ENCODE assay signal across 9 cellular contexts in the genomic region with DNA sequence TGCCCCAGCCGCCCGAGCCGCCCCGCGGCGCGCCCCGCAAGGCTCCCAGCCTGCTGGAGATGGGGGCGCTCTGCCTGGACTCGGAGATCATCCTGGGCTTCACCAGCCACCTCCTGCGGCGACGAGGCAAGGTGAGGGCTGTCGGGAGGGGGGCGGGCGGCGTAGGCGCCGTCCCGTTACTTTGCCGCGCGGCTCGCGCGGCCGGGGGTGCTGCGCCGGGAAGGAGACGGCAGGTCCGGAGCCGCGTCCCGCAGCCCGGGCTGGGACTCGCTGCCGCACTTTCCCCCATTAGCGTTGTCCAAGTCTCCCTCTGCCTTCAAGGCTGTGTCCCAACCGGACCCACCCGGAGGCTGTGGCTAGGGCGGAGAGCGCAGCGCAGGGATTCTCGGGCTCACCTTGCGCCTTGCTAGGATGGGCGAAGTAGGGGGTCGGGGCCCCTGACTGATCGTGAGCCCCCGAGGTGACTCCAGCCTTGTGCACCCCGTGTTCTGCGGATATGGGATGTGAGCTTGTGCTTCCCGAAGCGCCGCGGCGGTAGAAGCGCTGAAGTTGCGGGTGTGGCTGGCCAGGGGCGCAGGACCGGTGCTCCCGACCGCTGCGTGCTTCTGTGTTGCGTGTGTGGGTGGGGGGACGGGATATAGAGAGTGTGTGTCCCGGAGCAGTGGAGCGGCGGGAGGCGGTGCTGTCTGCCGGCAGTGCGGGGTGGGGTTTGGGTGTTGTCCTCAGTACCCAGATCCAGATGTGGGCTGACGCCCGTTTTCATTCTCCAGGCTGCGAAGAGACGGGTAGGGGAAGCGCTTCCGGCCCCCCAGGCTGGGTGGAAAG. TPM values are rescaled to one million over a fixed set of nuclear protein-coding genes. Genes with fewer than 3 reads are reported as not detected.
A peak's percentile ranks its signal among the peaks of the same experiment; 100 is the strongest.
DNase-seq lines count a peak whose midpoint lies in the region; ATAC-seq, FAIRE-seq and TF ChIP-seq lines count a peak whose summit lies in the region.
"Had no signal": no experiment of that assay in that cellular context is flagged by ENCODE, and none has a peak within 500 bp of the region (broad histone marks: within the 10 kb centered on the region; RNA-seq: fewer than 3 reads in every experiment).

No MANE protein-coding gene starts in this region.

- no peak overlapping the region for H3K27ac Mint-ChIP-seq in GM23338
- no peak overlapping the region for H3K27ac Mint-ChIP-seq in naive thymus-derived CD4-positive, alpha-beta T cell

- CTCF ChIA-PET in A549 (lab: Yijun Ruan, JAX): interaction anchor here (0.6 to 1.9 kb wide), 13 partner anchors 8 to 459 kb away, joined by 3 to 32 read pairs (median 4); no protein-coding TSS in a partner anchor
- CTCF ChIA-PET in naive thymus-derived CD4-positive, alpha-beta T cell (lab: Charles Lee): interaction anchor here (0.6 kb wide), 1 partner anchor 428 kb away, joined by 3 read pairs; no protein-coding TSS in a partner anchor

- peak overlapping the region; percentile 68 for H3K4me3 Mint-ChIP-seq in GM23338
- peak overlapping the region in 9 of 10 donors; percentile 25 to 79 (median 51) for H3K4me3 Mint-ChIP-seq in naive thymus-derived CD4-positive, alpha-beta T cell

- intact Hi-C loops in naive thymus-derived CD4-positive, alpha-beta T cell (cut with micrococcal nuclease): loop anchor here in 1 of 2 donors (1.0 to 5.0 kb wide), 3 partner anchors 58 to 571 kb away; no protein-coding TSS in a partner anchor
- intact Hi-C loops in transverse colon (cut with DNase I; ENCODE audit: low total_unique reads): loop anchor here (1.0 to 5.0 kb wide), 3 partner anchors 42 to 506 kb away; no protein-coding TSS in a partner anchor

- peaks cover 35% of the 10 kb centered on the region for H3K27me3 Mint-ChIP-seq in GM23338 (ENCODE audit: insufficient read depth, low read depth, poor library complexity)
- peaks cover 28 to 45% (median 36%) of the 10 kb centered on the region in 5 donors for H3K27me3 Mint-ChIP-seq in naive thymus-derived CD4-positive, alpha-beta T cell

- no peaks in the 10 kb centered on the region for H4K20me1 ChIP-seq in GM23338 (replicated peaks; ENCODE audit: insufficient read depth)

- H3K9me2 ChIP-seq in GM23338 (ENCODE audit: insufficient read depth): no peaks in the 10 kb centered on the region

- H3K36me3 Mint-ChIP-seq in GM23338 (ENCODE audit: low read depth): no peaks in the 10 kb centered on the region
- no peaks in the 10 kb centered on the region for H3K36me3 Mint-ChIP-seq in naive thymus-derived CD4-positive, alpha-beta T cell

- TF ChIP-seq EP300 in A549 (IDR thresholded peaks at IDR 0.05) (no peak), transverse colon (IDR thresholded peaks at IDR 0.05; ENCODE audit: low read depth) (no peak)

- H3K4me2 ChIP-seq in A549: peak overlapping the region; percentile 98
- peak overlapping the region; percentile 90 for H3K4me2 ChIP-seq in GM23338

- TF ChIP-seq RAD21 in A549 (conservative IDR thresholded peaks at IDR 0.05 in 1 of 2, IDR thresholded peaks at IDR 0.05 in 1 of 2): no peak

- H3K36me3 ChIP-seq in GM23338 (ENCODE audit: insufficient read depth) (no peaks in the 10 kb centered on the region), transverse colon (no peaks in the 10 kb centered on the region)
- H3K36me3 ChIP-seq in naive thymus-derived CD4-positive, alpha-beta T cell (ENCODE audit: control insufficient read depth in 2 of 3, insufficient read depth in 3 of 3, low read length in 3 of 3): no peaks in the 10 kb centered on the region

- peaks cover 27% of the 10 kb centered on the region for H3K27me3 ChIP-seq in GM23338 (ENCODE audit: insufficient read depth)
- peaks cover 0 to 12% of the 10 kb centered on the region in 2 donors for H3K27me3 ChIP-seq in naive thymus-derived CD4-positive, alpha-beta T cell (ENCODE audit: control insufficient read depth in 2 of 2, insufficient read depth in 2 of 2, low read length in 2 of 2)
- peaks cover 82% of the 10 kb centered on the region for H3K27me3 ChIP-seq in transverse colon

- H3F3A ChIP-seq in GM23338 (replicated peaks; ENCODE audit: low read depth): no peaks in the 10 kb centered on the region

- TF ChIP-seq POLR2A in A549 (IDR thresholded peaks at IDR 0.05; ENCODE audit: low read length) (no peak), transverse colon (IDR thresholded peaks at IDR 0.05) (no peak)

- POLR2A ChIA-PET in A549 (lab: Yijun Ruan, JAX): no interaction called here
- POLR2A ChIA-PET in naive thymus-derived CD4-positive, alpha-beta T cell (lab: Charles Lee): no interaction called here

- H3K27ac ChIP-seq in A549 (peak overlapping the region in 1 of 2 experiments; percentile 69; a peak in 3 of 6 replicates), GM23338 (ENCODE audit: low read depth) (no peak overlapping the region), coronary artery (no peak overlapping the region), transverse colon (no peak overlapping the region)
- H3K27ac ChIP-seq in naive thymus-derived CD4-positive, alpha-beta T cell (ENCODE audit: low read depth, low read length): no peak overlapping the region

- H3K79me2 ChIP-seq in GM23338 (replicated peaks; ENCODE audit: insufficient read depth): peaks cover 23% of the 10 kb centered on the region

- TF ChIP-seq CTCF in A549 (IDR thresholded peaks at IDR 0.05) (no peak; the same call in 2 of the 3 replicates), GM23338 (conservative IDR thresholded peaks at IDR 0.05; ENCODE audit: low read depth in 2 of 2) (no peak; a peak in 1 of 4 replicates), coronary artery (IDR thresholded peaks at IDR 0.05) (no peak), transverse colon (IDR thresholded peaks at IDR 0.05) (no peak)

- ATAC-seq in A549 (no peak), GM23338 (no peak)
- ATAC-seq in naive thymus-derived CD4-positive, alpha-beta T cell: no peak

- in situ Hi-C loops in transverse colon (cut with MboI; ENCODE audit: low pct_ligation_motif_present in 1 of 4, low pct_unique_long_range_greater_than_20kb in 1 of 4, low sequenced_read_pairs in 3 of 4): loop anchor here (25.0 kb wide), 1 partner anchor 426 kb away; no protein-coding TSS in a partner anchor

- H3K9me3 Mint-ChIP-seq in GM23338: no peaks in the 10 kb centered on the region
- H3K9me3 Mint-ChIP-seq in naive thymus-derived CD4-positive, alpha-beta T cell: peaks cover 0 to 1% (median 0%) of the 10 kb centered on the region in 11 donors

- peak overlapping the region; percentile 56; the same call in 1 of the 2 replicates for H2AFZ ChIP-seq in GM23338

- peak in 1 of 2 experiments; percentile 34 for DNase-seq in A549 (ENCODE audit: low read depth in 1 of 2, low spot score in 1 of 2)
- no peak for DNase-seq in GM23338 (ENCODE audit: low spot score)
- DNase-seq in coronary artery (ENCODE audit: low spot score): no peak
- DNase-seq in naive thymus-derived CD4-positive, alpha-beta T cell: peak in 1 of 9 donors; percentile 4
- DNase-seq in transverse colon: no peak
- no peak for DNase-seq in iPS-NIHi11 (ENCODE audit: low spot score)
- no peak for DNase-seq in germinal center (ENCODE audit: low spot score)
- no peak for DNase-seq in GM03348 (ENCODE audit: low spot score)

- H3K4me3 ChIP-seq in A549: peak overlapping the region; percentile 55
- peak overlapping the region; percentile 71 for H3K4me3 ChIP-seq in GM23338
- peak overlapping the region; percentile 67 for H3K4me3 ChIP-seq in coronary artery
- no peak overlapping the region for H3K4me3 ChIP-seq in naive thymus-derived CD4-positive, alpha-beta T cell (ENCODE audit: low read length)
- peak overlapping the region in 1 of 4 donors; percentile 55 for H3K4me3 ChIP-seq in transverse colon

- FAIRE-seq in A549 (lab: Jason Lieb, UNC): no peak
- FAIRE-seq: islet of Langerhans had no signal

- H3K4me1 ChIP-seq in A549: peaks cover 26% of the 10 kb centered on the region
- peaks cover 12% of the 10 kb centered on the region for H3K4me1 ChIP-seq in GM23338 (ENCODE audit: insufficient read depth)
- H3K4me1 ChIP-seq in naive thymus-derived CD4-positive, alpha-beta T cell (ENCODE audit: control insufficient read depth in 2 of 2, insufficient read depth in 2 of 2, low read length in 2 of 2): no peaks in the 10 kb centered on the region
- peaks cover 12 to 49% (median 45%) of the 10 kb centered on the region in 4 donors for H3K4me1 ChIP-seq in transverse colon

- WGBS in A549 (ENCODE audit: missing lambda C conversion rate): 3% methylated on average over 12 of the region's 77 CpGs
- WGBS in transverse colon (ENCODE audit: low coverage in 1 of 2), 2 donors: 6% methylated on average over 57 of the region's 77 CpGs; no CpG with 5 or more reads in 1 of the 2 donors

- H3K9me3 ChIP-seq in A549: no peaks in the 10 kb centered on the region
- H3K9me3 ChIP-seq in naive thymus-derived CD4-positive, alpha-beta T cell (ENCODE audit: control insufficient read depth in 2 of 3, low read length in 3 of 3): no peaks in the 10 kb centered on the region
- H3K9me3 ChIP-seq in transverse colon: no peaks in the 10 kb centered on the region

- H3K4me1 Mint-ChIP-seq in GM23338: peaks cover 22% of the 10 kb centered on the region; the same call in 2 of the 3 replicates
- H3K4me1 Mint-ChIP-seq in naive thymus-derived CD4-positive, alpha-beta T cell: peaks cover 0 to 10% (median 5%) of the 10 kb centered on the region in 7 donors

RNA-seq across cellular contexts. Expression of gene KIF26A, which starts 1.7 kb away (rescaled TPM):
- polyA plus RNA-seq in A549 (2011; rRNA removed) (0.20 and 0.28 TPM in 2 replicates), A549 (2017; fragmentation: RNase III; extraction: RNeasy Plus Mini Kit Qiagen cat#74134 plus additional on column Dnase treatment) (1.9 to 2.3 TPM (median 2.1 TPM) in 3 replicates), GM23338 (2016; fragmentation: Nextera tagmentation; extraction: Ambion mirVana) (5.6 and 6.4 TPM in 2 replicates)
- 1.1 and 1.9 TPM in 2 replicates for polyA plus RNA-seq in A549 (2012; cell fraction: cytosol; rRNA removed)
- polyA plus RNA-seq in A549 (2012; cell fraction: nucleus; rRNA removed): 2.4 and 3.7 TPM in 2 replicates
- polyA minus RNA-seq in A549 (2011; rRNA and poly(A)+ RNA removed): 0.33 and 0.39 TPM in 2 replicates
- 82.9 and 103 TPM in 2 replicates for total RNA-seq in GM23338 (2014; rRNA removed; shearing (Covaris generic))
- total RNA-seq in naive thymus-derived CD4-positive, alpha-beta T cell: under 1 TPM in 3 of 5 experiments, not detected in 2; 0.13 to 0.53 (median 0.17) TPM
- polyA plus RNA-seq in naive thymus-derived CD4-positive, alpha-beta T cell: not detected
- total RNA-seq in transverse colon: 1 to 10 TPM; 2.2 to 7.8 (median 4.4) TPM

RNA-seq across cellular contexts. Expression of gene ASPG, which starts 51.2 kb away (rescaled TPM):
- polyA plus RNA-seq in A549 (2011; rRNA removed) (not detected in 2 replicates), A549 (2017; fragmentation: RNase III; extraction: RNeasy Plus Mini Kit Qiagen cat#74134 plus additional on column Dnase treatment) (0.13 TPM in 1 of 3 replicates, not detected in the others), GM23338 (2016; fragmentation: Nextera tagmentation; extraction: Ambion mirVana) (0.61 and 1.1 TPM in 2 replicates)
- polyA plus RNA-seq in A549 (2012; cell fraction: cytosol; rRNA removed): 0.03 and 0.21 TPM in 2 replicates
- 0.11 and 0.14 TPM in 2 replicates for polyA plus RNA-seq in A549 (2012; cell fraction: nucleus; rRNA removed)
- not detected in 2 replicates for polyA minus RNA-seq in A549 (2011; rRNA and poly(A)+ RNA removed)
- 1.4 and 6.2 TPM in 2 replicates for total RNA-seq in GM23338 (2014; rRNA removed; shearing (Covaris generic))
- total RNA-seq in naive thymus-derived CD4-positive, alpha-beta T cell: under 1 TPM in 2 of 5 experiments, not detected in 3; 0.11 to 0.38 TPM
- polyA plus RNA-seq in naive thymus-derived CD4-positive, alpha-beta T cell: not detected
- 10 to 100 TPM in 2 of 4 donors, 1 to 10 TPM in 2; 4.4 to 20.3 (median 8.7) TPM for total RNA-seq in transverse colon
